24 cellular contexts compared by ENCODE assay signal in the genomic region with DNA sequence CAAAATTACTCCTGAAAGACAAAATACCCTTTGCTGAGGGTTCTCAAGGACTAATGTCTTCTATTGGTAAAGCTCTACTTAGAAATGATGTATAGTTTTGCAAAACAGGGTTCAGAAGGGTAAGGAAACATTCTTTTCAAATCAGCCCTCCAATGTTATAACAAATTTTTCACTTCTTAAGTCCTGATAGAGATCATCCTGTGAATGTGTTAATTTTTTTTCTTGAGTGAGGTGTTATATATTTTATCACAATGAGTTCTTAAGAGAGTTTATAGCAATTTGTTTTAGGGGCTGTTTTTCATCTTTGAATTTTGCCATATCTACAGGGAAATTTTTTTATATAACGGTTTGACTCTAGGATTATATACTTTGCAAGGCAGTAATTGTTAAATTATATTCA.
"Had no signal": no experiment of that assay in that cellular context is flagged by ENCODE, and none has a peak within 500 bp of the region (broad histone marks: within the 10 kb centered on the region; RNA-seq: fewer than 3 reads in every experiment).

No MANE protein-coding gene starts in this region.

- FAIRE-seq: bronchial epithelial cell had no signal

- H3K9me3 Mint-ChIP-seq: activated CD4-positive, alpha-beta memory T cell treated with anti-CD3 and anti-CD28 coated beads, Interleukin-2, amount 10 ng/mL, durations not matched to agents 7 days and 5 days; activated naive CD8-positive, alpha-beta T cell treated with anti-CD3 and anti-CD28 coated beads for 36 hours; activated T-helper 17 cell treated with anti-CD3 and anti-CD28 coated beads, Interleukin-2, amount 50 U/mL, for 72 hours; endodermal cell; stimulated activated memory B cell treated with anti-CD40 and anti-IgM and Interleukin-4, amounts not matched to agents 10 μg/mL and 1 μg/mL and 100 μg/mL, for 72 hours had no signal

- H3K4me3 Mint-ChIP-seq: activated CD4-positive, alpha-beta memory T cell treated with anti-CD3 and anti-CD28 coated beads, Interleukin-2, amount 10 ng/mL, durations not matched to agents 7 days and 5 days; activated naive CD8-positive, alpha-beta T cell treated with anti-CD3 and anti-CD28 coated beads for 36 hours; activated T-helper 17 cell treated with anti-CD3 and anti-CD28 coated beads, Interleukin-2, amount 50 U/mL, for 72 hours; endodermal cell; stimulated activated memory B cell treated with anti-CD40 and anti-IgM and Interleukin-4, amounts not matched to agents 10 μg/mL and 1 μg/mL and 100 μg/mL, for 72 hours had no signal

- DNase-seq: activated CD4-positive, alpha-beta memory T cell treated with anti-CD3 and anti-CD28 coated beads, Interleukin-2, amount 10 ng/mL, durations not matched to agents 7 days and 5 days; activated CD4-positive, alpha-beta T cell treated with anti-CD3 and anti-CD28 coated beads for 4 hours; activated CD4-positive, CD25-positive, alpha-beta regulatory T cell; activated naive CD4-positive, alpha-beta T cell; activated naive CD8-positive, alpha-beta T cell treated with anti-CD3 and anti-CD28 coated beads for 36 hours; amniotic stem cell; cerebellar nuclear complex; endodermal cell; esophagus squamous epithelium; gastrocnemius medialis; hippocampal formation; islet precursor cell; left cardiac atrium; mucosa of descending colon; sigmoid colon; stimulated activated CD4-positive, alpha-beta T cell treated with anti-CD3 and anti-CD28 coated beads, Interleukin-15, amount 100 ng/mL, for 24 hours; T1000; transverse colon; uterus had no signal

- H3K4me3 ChIP-seq: coronary artery, esophagus squamous epithelium, gastrocnemius medialis, mucosa of descending colon, sigmoid colon, smooth muscle cell, transverse colon, uterus had no signal

- H3K4me1 Mint-ChIP-seq: stimulated activated memory B cell treated with anti-CD40 and anti-IgM and Interleukin-4, amounts not matched to agents 10 μg/mL and 1 μg/mL and 100 μg/mL, for 72 hours had no signal

- H3K27ac ChIP-seq: coronary artery, esophagus squamous epithelium, gastrocnemius medialis, sigmoid colon, transverse colon, uterus had no signal

- H3K9me3 ChIP-seq: esophagus squamous epithelium, gastrocnemius medialis, mucosa of descending colon, sigmoid colon, transverse colon, uterus had no signal

- H3K4me1 ChIP-seq: uterus had no signal

- ATAC-seq: activated T-helper 17 cell treated with anti-CD3 and anti-CD28 coated beads, Interleukin-2, amount 50 U/mL, for 72 hours; gastrocnemius medialis; left cardiac atrium; mucosa of descending colon; stimulated activated memory B cell treated with anti-CD40 and anti-IgM and Interleukin-4, amounts not matched to agents 10 μg/mL and 1 μg/mL and 100 μg/mL, for 72 hours had no signal

- H3K27ac Mint-ChIP-seq: activated CD4-positive, alpha-beta memory T cell treated with anti-CD3 and anti-CD28 coated beads, Interleukin-2, amount 10 ng/mL, durations not matched to agents 7 days and 5 days; activated naive CD8-positive, alpha-beta T cell treated with anti-CD3 and anti-CD28 coated beads for 36 hours; activated T-helper 17 cell treated with anti-CD3 and anti-CD28 coated beads, Interleukin-2, amount 50 U/mL, for 72 hours; endodermal cell; stimulated activated memory B cell treated with anti-CD40 and anti-IgM and Interleukin-4, amounts not matched to agents 10 μg/mL and 1 μg/mL and 100 μg/mL, for 72 hours had no signal

- H3K27me3 ChIP-seq: esophagus squamous epithelium, gastrocnemius medialis, sigmoid colon, transverse colon, uterus had no signal

- H3K27me3 Mint-ChIP-seq: activated CD4-positive, alpha-beta memory T cell treated with anti-CD3 and anti-CD28 coated beads, Interleukin-2, amount 10 ng/mL, durations not matched to agents 7 days and 5 days; activated naive CD8-positive, alpha-beta T cell treated with anti-CD3 and anti-CD28 coated beads for 36 hours; activated T-helper 17 cell treated with anti-CD3 and anti-CD28 coated beads, Interleukin-2, amount 50 U/mL, for 72 hours; stimulated activated memory B cell treated with anti-CD40 and anti-IgM and Interleukin-4, amounts not matched to agents 10 μg/mL and 1 μg/mL and 100 μg/mL, for 72 hours had no signal

- H3K4me2 ChIP-seq: smooth muscle cell had no signal

- H3K36me3 ChIP-seq: gastrocnemius medialis, transverse colon, uterus had no signal
